Comparison of ENCODE assay signal across 18 cellular contexts in genomic region chr6:143135326-143135725, GRCh38.
DNase-seq lines count a peak whose midpoint lies in the region; ATAC-seq, FAIRE-seq and TF ChIP-seq lines count a peak whose summit lies in the region.
"Had no signal": no experiment of that assay in that cellular context is flagged by ENCODE, and none has a peak within 500 bp of the region (broad histone marks: within the 10 kb centered on the region; RNA-seq: fewer than 3 reads in every experiment).

No MANE protein-coding gene starts in this region.

- H3K4ac ChIP-seq in trophoblast cell (ENCODE audit: low read depth, low read length) = no peak overlapping the region

- H3K27me3 Mint-ChIP-seq in activated naive CD4-positive, alpha-beta T cell treated with anti-CD3 and anti-CD28 coated beads, Interleukin-2, amount 50 U/mL, for 24 hours = no peaks in the 10 kb centered on the region
- H3K27me3 Mint-ChIP-seq in endodermal cell (ENCODE audit: insufficient read depth) = no peaks in the 10 kb centered on the region
- H3K27me3 Mint-ChIP-seq: CD8-positive, alpha-beta memory T cell had no signal

- no peak for DNase-seq in activated naive CD4-positive, alpha-beta T cell treated with Interleukin-2 at 50 U/mL for 16 hours
- DNase-seq in ascending aorta (ENCODE audit: low spot score in 2 of 2) (no peak), aorta (no peak), endodermal cell (no peak), trophoblast cell (no peak), hepatic stellate cell (ENCODE audit: low spot score) (no peak)
- DNase-seq: CD8-positive, alpha-beta memory T cell; DMS79 treated with DMSO at 0.1 percent for 48 hours; HCEC 1CT; NCI-H1436 treated with DMSO at 0.1 percent for 48 hours; NCI-H2029 treated with DMSO at 0.1 percent for 48 hours; NCI-H510A; NCI-H82; PC-9 had no signal

- H3K27ac Mint-ChIP-seq in activated naive CD4-positive, alpha-beta T cell treated with anti-CD3 and anti-CD28 coated beads, Interleukin-2, amount 50 U/mL, for 24 hours = peak overlapping the region; percentile 57
- H3K27ac Mint-ChIP-seq in endodermal cell = no peak overlapping the region
- H3K27ac Mint-ChIP-seq: CD8-positive, alpha-beta memory T cell had no signal

- H3K4me3 Mint-ChIP-seq in activated naive CD4-positive, alpha-beta T cell treated with anti-CD3 and anti-CD28 coated beads, Interleukin-2, amount 50 U/mL, for 24 hours = no peak overlapping the region
- no peak overlapping the region for H3K4me3 Mint-ChIP-seq in endodermal cell
- H3K4me3 Mint-ChIP-seq: CD8-positive, alpha-beta memory T cell had no signal

- peaks cover 6 to 15% of the 10 kb centered on the region in 2 donors for H3K9me3 ChIP-seq in ascending aorta
- H3K9me3 ChIP-seq in aorta (ENCODE audit: control insufficient read depth, low read length) = peaks cover 2% of the 10 kb centered on the region
- H3K9me3 ChIP-seq in endodermal cell (ENCODE audit: control insufficient read depth, low read length) = peaks cover 11% of the 10 kb centered on the region
- peaks cover 2% of the 10 kb centered on the region for H3K9me3 ChIP-seq in trophoblast cell (ENCODE audit: insufficient read depth, low read depth, low read length)

- no peak overlapping the region for H3K9ac ChIP-seq in endodermal cell (ENCODE audit: extremely low read depth, low read length, poor library complexity, severe bottlenecking)
- no peak overlapping the region for H3K9ac ChIP-seq in trophoblast cell (ENCODE audit: low read length)
- H3K9ac ChIP-seq: BLaER1 had no signal

- H3K4me3 ChIP-seq in ascending aorta (peak overlapping the region in 1 of 2 donors; percentile 16), aorta (ENCODE audit: low read length in 2 of 2) (no peak overlapping the region), endodermal cell (ENCODE audit: low read length) (no peak overlapping the region), trophoblast cell (ENCODE audit: low read depth, low read length) (no peak overlapping the region)
- H3K4me3 ChIP-seq: BLaER1, PC-9 had no signal

- no peak overlapping the region for H2BK120ac ChIP-seq in trophoblast cell (ENCODE audit: insufficient read depth, low read length, poor library complexity)

- no peak for TF ChIP-seq CTCF in ascending aorta (IDR thresholded peaks at IDR 0.05)
- no peak for TF ChIP-seq CTCF in endodermal cell (conservative IDR thresholded peaks at IDR 0.05)

- no peak overlapping the region for H4K8ac ChIP-seq in trophoblast cell (ENCODE audit: low read depth, low read length)

- peaks cover 3 to 14% of the 10 kb centered on the region in 2 donors for H3K4me1 ChIP-seq in ascending aorta
- H3K4me1 ChIP-seq in aorta (ENCODE audit: control insufficient read depth in 1 of 2, insufficient read depth in 2 of 2, low read length in 2 of 2) = peaks cover 3% of the 10 kb centered on the region in 2 donors
- no peaks in the 10 kb centered on the region for H3K4me1 ChIP-seq in endodermal cell (ENCODE audit: control insufficient read depth, insufficient read depth, low read length)
- H3K4me1 ChIP-seq in trophoblast cell (ENCODE audit: control insufficient read depth in 1 of 2, insufficient read depth in 2 of 2, low read length in 2 of 2) = no peaks in the 10 kb centered on the region

- peaks cover 23% of the 10 kb centered on the region for H3K9me3 Mint-ChIP-seq in activated naive CD4-positive, alpha-beta T cell treated with anti-CD3 and anti-CD28 coated beads, Interleukin-2, amount 50 U/mL, for 24 hours
- peaks cover 12% of the 10 kb centered on the region for H3K9me3 Mint-ChIP-seq in endodermal cell

- H2BK5ac ChIP-seq in trophoblast cell (ENCODE audit: low read depth, low read length, poor library complexity) = no peak overlapping the region

- H3K18ac ChIP-seq in trophoblast cell (ENCODE audit: low read length) = no peak overlapping the region

- ATAC-seq in aorta (ENCODE audit: low FRiP score) = peak; percentile 65

- peaks cover 49% of the 10 kb centered on the region for H3K4me1 Mint-ChIP-seq in activated naive CD4-positive, alpha-beta T cell treated with anti-CD3 and anti-CD28 coated beads, Interleukin-2, amount 50 U/mL, for 24 hours
- H3K4me1 Mint-ChIP-seq in endodermal cell = no peaks in the 10 kb centered on the region

- H3K36me3 Mint-ChIP-seq in activated naive CD4-positive, alpha-beta T cell treated with anti-CD3 and anti-CD28 coated beads, Interleukin-2, amount 50 U/mL, for 24 hours = peaks cover 31% of the 10 kb centered on the region
- peaks cover 10% of the 10 kb centered on the region for H3K36me3 Mint-ChIP-seq in endodermal cell (ENCODE audit: low read depth)

- no peak overlapping the region for H3K23ac ChIP-seq in trophoblast cell (ENCODE audit: low read length)

- no peak overlapping the region for H2BK12ac ChIP-seq in trophoblast cell (ENCODE audit: low read length)

- no peak overlapping the region for H3K4me2 ChIP-seq in trophoblast cell (ENCODE audit: low read length)
- H3K4me2 ChIP-seq: BLaER1, PC-9 had no signal

- H4K12ac ChIP-seq in trophoblast cell (ENCODE audit: low read depth, low read length) = no peak overlapping the region

- intact Hi-C loops in ascending aorta (cut with DNase I) (loop anchor here (1.0 to 10.0 kb wide), 3 partner anchors 75 to 441 kb away; partner anchors contain the start of genes AIG1 and HIVEP2), aorta (cut with DNase I) (no loop called here)

- no peak overlapping the region for H3K14ac ChIP-seq in trophoblast cell (ENCODE audit: low read length)

- no peak overlapping the region for H4K91ac ChIP-seq in trophoblast cell (ENCODE audit: low read depth, low read length)

- H3K79me1 ChIP-seq in trophoblast cell (ENCODE audit: low read length) = no peaks in the 10 kb centered on the region

- no peak overlapping the region for H2AK5ac ChIP-seq in trophoblast cell (ENCODE audit: low read length)

- WGBS in aorta, 2 donors = 2 to 7% methylated on average over 2 of the region's 2 CpGs
- WGBS in endodermal cell (ENCODE audit: insufficient coverage in 1 of 2, insufficient read length in 1 of 2), 2 experiments = 92 to 100% methylated on average over 2 of the region's 2 CpGs
- no CpG with 5 or more reads among the region's 2 CpGs for WGBS in trophoblast cell (ENCODE audit: extremely low coverage, insufficient coverage, insufficient read length)

- H3K79me2 ChIP-seq in trophoblast cell (ENCODE audit: control insufficient read depth, insufficient read depth, low read length, poor library complexity) = no peaks in the 10 kb centered on the region

- no peak overlapping the region for H2AFZ ChIP-seq in trophoblast cell (ENCODE audit: insufficient read depth, low read length, poor library complexity)
- H2AFZ ChIP-seq: PC-9 had no signal

- H3K27me3 ChIP-seq in ascending aorta (no peaks in the 10 kb centered on the region), aorta (ENCODE audit: control insufficient read depth in 1 of 2, insufficient read depth in 2 of 2, low read length in 1 of 2) (no peaks in the 10 kb centered on the region), endodermal cell (ENCODE audit: control insufficient read depth, insufficient read depth, low read length, poor library complexity, severe bottlenecking) (no peaks in the 10 kb centered on the region), trophoblast cell (ENCODE audit: insufficient read depth, low read length) (no peaks in the 10 kb centered on the region)
- H3K27me3 ChIP-seq: BLaER1 had no signal

- FAIRE-seq in islet of Langerhans (lab: Jason Lieb, UNC) = peak; percentile 73
- FAIRE-seq: A204.1 had no signal

- H3K36me3 ChIP-seq in ascending aorta = peaks cover 0 to 16% of the 10 kb centered on the region in 2 donors
- peaks cover 3 to 4% of the 10 kb centered on the region in 2 donors for H3K36me3 ChIP-seq in aorta (ENCODE audit: control insufficient read depth in 1 of 2, insufficient read depth in 2 of 2, low read length in 1 of 2)
- no peaks in the 10 kb centered on the region for H3K36me3 ChIP-seq in endodermal cell (ENCODE audit: control insufficient read depth, insufficient read depth, low read length)
- H3K36me3 ChIP-seq in trophoblast cell (ENCODE audit: control insufficient read depth in 1 of 2, insufficient read depth in 2 of 2, low read length in 2 of 2) = no peaks in the 10 kb centered on the region
- H3K36me3 ChIP-seq: BLaER1 had no signal

- H3K27ac ChIP-seq in ascending aorta (peak overlapping the region; percentile 41 to 63), aorta (ENCODE audit: low read depth in 1 of 2, low read length in 2 of 2) (peak overlapping the region in 1 of 2 donors; percentile 76), endodermal cell (ENCODE audit: low read depth, low read length) (no peak overlapping the region), trophoblast cell (ENCODE audit: low read depth, low read length) (no peak overlapping the region)
- H3K27ac ChIP-seq: BLaER1, PC-9 had no signal

Comparison
In these comparisons a context has a peak if more than half of its experiments do, and no peak if none do; other contexts are left out.
1. H3K27ac ChIP-seq: peak in ascending aorta (2 of 2); none in endodermal cell (single experiment) and trophoblast cell (single experiment).